In genomic region chr3:46504780-46505179, GRCh38 we compare ENCODE assay signal across 1 cellular context.
TF ChIP-seq lines count a peak whose summit lies in the region.

No MANE protein-coding gene starts in this region.

TF ChIP-seq in GM12878, 131 proteins besides CTCF, POLR2A, EP300 and RAD21 (continued from another document):
- TF ChIP-seq CUX1 (IDR thresholded peaks at IDR 0.05; ENCODE audit: insufficient replicate concordance, low read depth, low read length) (no peak), SIN3A (IDR thresholded peaks at IDR 0.05; ENCODE audit: low read depth, low read length) (no peak), MEF2B (IDR thresholded peaks at IDR 0.05; ENCODE audit: partially characterized antibody, poor library complexity, severe bottlenecking) (peak; percentile 44), HDAC2 (IDR thresholded peaks at IDR 0.05) (no peak), IRF4 (IDR thresholded peaks at IDR 0.05; ENCODE audit: low read depth, low read length) (no peak), CREM (IDR thresholded peaks at IDR 0.05; ENCODE audit: low read depth) (no peak), BRCA1 (IDR thresholded peaks at IDR 0.05; ENCODE audit: low read depth, low read length) (no peak), BHLHE40 (IDR thresholded peaks at IDR 0.05; ENCODE audit: borderline replicate concordance in 1 of 2, low read depth in 2 of 2, low read length in 1 of 2) (peak; percentile 20 to 66; a peak in 2 of 4 replicates)
